ENCODE assay signal across 1 cellular context in the genomic region with DNA sequence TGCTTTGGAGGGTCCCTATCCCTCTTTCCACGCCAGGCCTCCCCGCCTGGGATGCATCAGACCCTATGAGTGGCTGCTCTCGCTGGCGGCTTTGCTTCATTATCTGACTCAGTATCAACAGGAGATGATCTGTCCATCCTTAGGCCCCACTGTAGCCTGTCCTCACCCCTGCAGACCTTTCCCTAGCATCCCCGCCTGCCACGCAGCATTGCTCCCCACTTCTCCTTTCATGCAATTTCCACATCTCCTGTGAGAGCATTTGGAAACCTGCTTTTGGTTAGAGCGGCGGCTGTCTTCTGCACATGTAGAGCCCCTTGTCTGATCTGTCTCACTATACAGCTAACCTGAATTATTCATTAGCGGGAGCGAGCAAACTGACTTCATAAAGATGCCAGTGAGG.
TF ChIP-seq lines count a peak whose summit lies in the region.

No MANE protein-coding gene starts in this region.

TF ChIP-seq in IMR-90, 13 proteins besides CTCF, POLR2A, EP300 and RAD21:
- TF ChIP-seq RCOR1 (IDR thresholded peaks at IDR 0.05; ENCODE audit: insufficient replicate concordance, low read length) (no peak), MAFK (IDR thresholded peaks at IDR 0.05; ENCODE audit: low read depth, low read length) (no peak), SMC3 (IDR thresholded peaks at IDR 0.05; ENCODE audit: low read depth, low read length) (no peak), FOS (IDR thresholded peaks at IDR 0.05; ENCODE audit: low read depth, low read length) (no peak), NFE2L2 (IDR thresholded peaks at IDR 0.05; ENCODE audit: low read depth, low read length) (no peak), CEBPB (IDR thresholded peaks at IDR 0.05; ENCODE audit: low read depth, low read length) (no peak), RFX5 (IDR thresholded peaks at IDR 0.05; ENCODE audit: low read depth, low read length) (no peak), CHD1 (IDR thresholded peaks at IDR 0.05; ENCODE audit: low read depth, low read length) (no peak), BHLHE40 (IDR thresholded peaks at IDR 0.05; ENCODE audit: low read depth, low read length) (no peak), MAZ (IDR thresholded peaks at IDR 0.05; ENCODE audit: borderline replicate concordance, low read depth, low read length) (no peak)
- TF ChIP-seq, protein P1, sequence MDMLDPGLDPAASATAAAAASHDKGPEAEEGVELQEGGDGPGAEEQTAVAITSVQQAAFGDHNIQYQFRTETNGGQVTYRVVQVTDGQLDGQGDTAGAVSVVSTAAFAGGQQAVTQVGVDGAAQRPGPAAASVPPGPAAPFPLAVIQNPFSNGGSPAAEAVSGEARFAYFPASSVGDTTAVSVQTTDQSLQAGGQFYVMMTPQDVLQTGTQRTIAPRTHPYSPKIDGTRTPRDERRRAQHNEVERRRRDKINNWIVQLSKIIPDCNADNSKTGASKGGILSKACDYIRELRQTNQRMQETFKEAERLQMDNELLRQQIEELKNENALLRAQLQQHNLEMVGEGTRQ (IDR thresholded peaks at IDR 0.05; ENCODE audit: low read depth, low read length), result no peak
- TF ChIP-seq, protein P2, sequence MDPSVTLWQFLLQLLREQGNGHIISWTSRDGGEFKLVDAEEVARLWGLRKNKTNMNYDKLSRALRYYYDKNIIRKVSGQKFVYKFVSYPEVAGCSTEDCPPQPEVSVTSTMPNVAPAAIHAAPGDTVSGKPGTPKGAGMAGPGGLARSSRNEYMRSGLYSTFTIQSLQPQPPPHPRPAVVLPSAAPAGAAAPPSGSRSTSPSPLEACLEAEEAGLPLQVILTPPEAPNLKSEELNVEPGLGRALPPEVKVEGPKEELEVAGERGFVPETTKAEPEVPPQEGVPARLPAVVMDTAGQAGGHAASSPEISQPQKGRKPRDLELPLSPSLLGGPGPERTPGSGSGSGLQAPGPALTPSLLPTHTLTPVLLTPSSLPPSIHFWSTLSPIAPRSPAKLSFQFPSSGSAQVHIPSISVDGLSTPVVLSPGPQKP (IDR thresholded peaks at IDR 0.05; ENCODE audit: borderline replicate concordance, low read depth, low read length), result no peak
